ENCODE assay signal across 22 cellular contexts in genomic region chr1:84008631-84009030, GRCh38. TPM values are rescaled to one million over a fixed set of nuclear protein-coding genes. Genes with fewer than 3 reads are reported as not detected.
"Had no signal": no experiment of that assay in that cellular context is flagged by ENCODE, and none has a peak within 500 bp of the region (broad histone marks: within the 10 kb centered on the region; RNA-seq: fewer than 3 reads in every experiment).

No MANE protein-coding gene starts in this region.

- H3K4me1 Mint-ChIP-seq: IgD-negative memory B cell had no signal

- H3K27ac ChIP-seq: HL-60, PC-9, Peyer's patch, SJSA1, SK-N-MC had no signal

- H3K4me2 ChIP-seq: PC-9 had no signal

- H3K4me3 Mint-ChIP-seq: IgD-negative memory B cell had no signal

- H2AFZ ChIP-seq: PC-9 had no signal

- H3K27me3 ChIP-seq: MG63, Peyer's patch, SJSA1 had no signal

- DNase-seq: KBM-7, MG63, NCI-H1092, NCI-H1105 treated with DMSO at 0.1 percent for 48 hours, NCI-H1417 treated with DMSO at 0.1 percent for 48 hours, NCI-H146, NCI-H1694 treated with DMSO at 0.1 percent for 48 hours, NCI-H1930, NCI-H2081, NCI-H2107, NCI-H2227 treated with DMSO at 0.1 percent for 48 hours, NCI-H524, NCI-H526 treated with DMSO at 0.1 percent for 48 hours, NCI-H748 treated with DMSO at 0.1 percent for 48 hours, PC-9, Peyer's patch, SIG-M5 had no signal

- H3K4me3 ChIP-seq: MG63, PC-9, Peyer's patch, SJSA1, SK-N-MC had no signal

- ATAC-seq: Right ventricle myocardium inferior had no signal

- H3K9me3 ChIP-seq: MG63, Peyer's patch, SJSA1 had no signal

- H3K27ac Mint-ChIP-seq: IgD-negative memory B cell had no signal

- H3K4me1 ChIP-seq: Peyer's patch, SJSA1 had no signal

- H3K36me3 ChIP-seq: MG63, Peyer's patch, SJSA1 had no signal

RNA-seq across cellular contexts. Expression of gene TTLL7, which starts 9.7 kb away (rescaled TPM):
- polyA plus RNA-seq: IgD-negative memory B cell had no signal
